19 cellular contexts compared by ENCODE assay signal in genomic region chr5:43409809-43410271, GRCh38. TPM values are rescaled to one million over a fixed set of nuclear protein-coding genes. Genes with fewer than 3 reads are reported as not detected.
DNase-seq lines count a peak whose midpoint lies in the region; ATAC-seq and TF ChIP-seq lines count a peak whose summit lies in the region.
"Had no signal": no experiment of that assay in that cellular context is flagged by ENCODE, and none has a peak within 500 bp of the region (broad histone marks: within the 10 kb centered on the region; RNA-seq: fewer than 3 reads in every experiment).

No MANE protein-coding gene starts in this region.

- H3K4me2 ChIP-seq in PC-9 = no peak overlapping the region
- H3K4me2 ChIP-seq: neural progenitor cell had no signal

- H3K9ac ChIP-seq in mucosa of stomach (ENCODE audit: low read length) = peak overlapping the region; percentile 56
- H3K9ac ChIP-seq: neural progenitor cell had no signal

- H3F3A ChIP-seq in PC-9 (ENCODE audit: insufficient read depth, low read depth) = no peaks in the 10 kb centered on the region

- DNase-seq in DMS153 (lab: John Stamatoyannopoulos, UW) (peak; percentile 53), NCI-H187 treated with DMSO at 0.1 percent for 48 hours (lab: John Stamatoyannopoulos, UW) (peak; percentile 99), PC-9 (no peak), NCI-H2227 (lab: John Stamatoyannopoulos, UW; ENCODE audit: unreplicated experiment) (no peak)
- DNase-seq in central memory CD4-positive, alpha-beta T cell = no peak
- DNase-seq in stimulated activated CD4-positive, alpha-beta T cell treated with anti-CD3 and anti-CD28 coated beads, Interleukin-15, amount 100 ng/mL, for 24 hours = no peak
- DNase-seq: CD4-positive, alpha-beta memory T cell; GOT3; heart right ventricle; immature natural killer cell; IMR-90; MM.1S; NCI-H2171; retina had no signal

- ATAC-seq in HG02973 (IDR thresholded peaks at IDR 0.05; ENCODE audit: unreplicated experiment) = no peak
- ATAC-seq: stimulated activated effector memory CD8-positive, alpha-beta T cell treated with anti-CD3 and anti-CD28 coated beads, Interleukin-12 subunit alpha, Interleukin-12 subunit beta, amount 100 ng/mL, for 72 hours had no signal

- CTCF ChIA-PET in PC-9 (lab: Charles Lee) = no interaction called here

- H3K27me3 ChIP-seq in PC-9 (ENCODE audit: insufficient read depth, low read depth) (no peaks in the 10 kb centered on the region), mucosa of stomach (ENCODE audit: control insufficient read depth, insufficient read depth, low read length) (no peaks in the 10 kb centered on the region)
- H3K27me3 ChIP-seq: heart right ventricle, neural progenitor cell, tibial nerve had no signal

- intact Hi-C loops in PC-9 (cut with micrococcal nuclease; ENCODE audit: unreplicated experiment) = no loop called here

- H3K36me3 ChIP-seq in PC-9 (ENCODE audit: low read depth) (no peaks in the 10 kb centered on the region), mucosa of stomach (ENCODE audit: control insufficient read depth, insufficient read depth, low read length) (no peaks in the 10 kb centered on the region)
- H3K36me3 ChIP-seq: heart right ventricle, neural progenitor cell, tibial nerve had no signal

- H2AFZ ChIP-seq in PC-9 = 0 out of 2 replicates have a peak overlapping the region, but pooled peaks have one; percentile 1
- H2AFZ ChIP-seq: neural progenitor cell had no signal

- TF ChIP-seq CTCF in PC-9 (conservative IDR thresholded peaks at IDR 0.05) = no peak

- BruUV-seq in PC-9 (replicated peaks; lab: Mats Ljungman, UMichigan) = no TSS peak

- H3K4me3 ChIP-seq in PC-9 (no peak overlapping the region), mucosa of stomach (ENCODE audit: low read length) (peak overlapping the region; percentile 15)
- H3K4me3 ChIP-seq: heart right ventricle, neural progenitor cell, tibial nerve had no signal

- no peaks in the 10 kb centered on the region for H3K79me2 ChIP-seq in PC-9 (ENCODE audit: low read depth)

- H3K9me3 ChIP-seq in PC-9 (ENCODE audit: insufficient read depth, low read depth) (no peaks in the 10 kb centered on the region), mucosa of stomach (ENCODE audit: control insufficient read depth, low read length) (no peaks in the 10 kb centered on the region)

- H3K4me1 ChIP-seq in PC-9 (replicated peaks; ENCODE audit: insufficient read depth) = peaks cover 13% of the 10 kb centered on the region
- peaks cover 32% of the 10 kb centered on the region for H3K4me1 ChIP-seq in mucosa of stomach (ENCODE audit: control insufficient read depth, insufficient read depth, low read length)
- H3K4me1 ChIP-seq: neural progenitor cell, tibial nerve had no signal

- H3K27ac ChIP-seq in PC-9 = no peak overlapping the region
- H3K27ac ChIP-seq: heart right ventricle, neural progenitor cell, tibial nerve had no signal

- no peaks in the 10 kb centered on the region for H4K20me1 ChIP-seq in PC-9 (ENCODE audit: insufficient read depth)

- POLR2A ChIA-PET in PC-9 (lab: Charles Lee; ENCODE audit: unreplicated experiment) = no interaction called here

- H3K9me2 ChIP-seq in PC-9 (ENCODE audit: insufficient read depth) = no peaks in the 10 kb centered on the region

RNA-seq across cellular contexts. Expression of gene CCL28, which starts 2.4 kb away (rescaled TPM):
- 2.2 and 4.3 TPM in 2 replicates for total RNA-seq in PC-9 (2021)

Comparison
In these comparisons a context has a peak if more than half of its experiments do, and no peak if none do; other contexts are left out.
1. DNase-seq: peak in DMS153 (single experiment) and NCI-H187 treated with DMSO at 0.1 percent for 48 hours (single experiment); none in PC-9 (0 of 2), central memory CD4-positive, alpha-beta T cell (single experiment), stimulated activated CD4-positive, alpha-beta T cell treated with anti-CD3 and anti-CD28 coated beads, Interleukin-15, amount 100 ng/mL, for 24 hours (single experiment) and NCI-H2227 (single experiment).